ENCODE assay signal across 1 cellular context in genomic region chr19:3708207-3708931, GRCh38.
TF ChIP-seq lines count a peak whose summit lies in the region.

TSS of gene TJP3 (plus strand) at chr19:3708384. CDS start at chr19:3728433, 20,049 bp downstream.

TF ChIP-seq in HepG2, 621 proteins besides CTCF, POLR2A, EP300 and RAD21 (continued from another document and continues in another):
- TF ChIP-seq KDM5A (IDR thresholded peaks at IDR 0.05; ENCODE audit: borderline replicate concordance, low read length), result no peak
- TF ChIP-seq CBX5 (CRISPR knock-in tag; IDR thresholded peaks at IDR 0.05; ENCODE audit: borderline replicate concordance), result 0 out of 2 replicates have a peak, but pooled peaks have one; percentile 52
- TF ChIP-seq ZNF367 (CRISPR knock-in tag; IDR thresholded peaks at IDR 0.05; ENCODE audit: borderline replicate concordance), result no peak
- no peak for TF ChIP-seq MED8 (CRISPR knock-in tag; IDR thresholded peaks at IDR 0.05; ENCODE audit: insufficient replicate concordance)
- TF ChIP-seq U2AF1 (optimal IDR thresholded peaks at IDR 0.05; ENCODE audit: low read depth, low read length), result peak; percentile 35
- TF ChIP-seq ZBTB33 (CRISPR knock-in tag; IDR thresholded peaks at IDR 0.05), result no peak
- no peak for TF ChIP-seq ZNF446 (CRISPR knock-in tag; IDR thresholded peaks at IDR 0.05)
- peak; percentile 89 for TF ChIP-seq BHLHE40 (IDR thresholded peaks at IDR 0.05; ENCODE audit: low read length)
- no peak for TF ChIP-seq TFDP2 (CRISPR knock-in tag; IDR thresholded peaks at IDR 0.05)
- TF ChIP-seq DRAP1 (CRISPR knock-in tag; IDR thresholded peaks at IDR 0.05), result no peak; the same call in 1 of the 2 replicates
- TF ChIP-seq NR2F2 (IDR thresholded peaks at IDR 0.05; ENCODE audit: borderline replicate concordance, low read depth), result peak; percentile 40; the same call in 1 of the 2 replicates
- TF ChIP-seq FUBP1 (CRISPR knock-in tag; IDR thresholded peaks at IDR 0.05; ENCODE audit: borderline replicate concordance), result no peak
- TF ChIP-seq CREM (IDR thresholded peaks at IDR 0.05), result no peak
- no peak for TF ChIP-seq CREM (CRISPR knock-in tag; IDR thresholded peaks at IDR 0.05)
- peak; percentile 18; the same call in 1 of the 2 replicates for TF ChIP-seq NCOR1 (IDR thresholded peaks at IDR 0.05; ENCODE audit: borderline replicate concordance, low read length)
- no peak; the same call in 1 of the 2 replicates for TF ChIP-seq IKZF5 (CRISPR knock-in tag; IDR thresholded peaks at IDR 0.05)
- peak; percentile 19 for TF ChIP-seq YY1 (IDR thresholded peaks at IDR 0.05; ENCODE audit: insufficient read depth, insufficient replicate concordance, low read depth, low read length)
- 0 out of 2 replicates have a peak, but pooled peaks have one; percentile 24 for TF ChIP-seq ZBTB34 (CRISPR knock-in tag; IDR thresholded peaks at IDR 0.05)
- no peak for TF ChIP-seq ZNF10 (CRISPR knock-in tag; IDR thresholded peaks at IDR 0.05; ENCODE audit: borderline replicate concordance, low read depth)
- TF ChIP-seq CEBPB (IDR thresholded peaks at IDR 0.05; ENCODE audit: borderline replicate concordance, low read depth, low read length), result peak; percentile 91
- no peak for TF ChIP-seq FOXA1 (IDR thresholded peaks at IDR 0.05)
- peak; percentile 43; the same call in 1 of the 2 replicates for TF ChIP-seq FOXA1 (CRISPR knock-in tag; IDR thresholded peaks at IDR 0.05)
- TF ChIP-seq ZNF878 (CRISPR knock-in tag; IDR thresholded peaks at IDR 0.05), result no peak
- TF ChIP-seq MBNL3 (CRISPR knock-in tag; conservative IDR thresholded peaks at IDR 0.05), result no peak
- no peak for TF ChIP-seq ZNF883 (CRISPR knock-in tag; IDR thresholded peaks at IDR 0.05; ENCODE audit: not compliant biosample characterization)
- TF ChIP-seq ADNP (CRISPR knock-in tag; IDR thresholded peaks at IDR 0.05), result no peak
- TF ChIP-seq ZNF235 (CRISPR knock-in tag; IDR thresholded peaks at IDR 0.05; ENCODE audit: borderline replicate concordance), result no peak
- TF ChIP-seq ZNF687 (CRISPR knock-in tag; IDR thresholded peaks at IDR 0.05), result peak; percentile 71
- no peak for TF ChIP-seq NR2F1 (CRISPR knock-in tag; IDR thresholded peaks at IDR 0.05)
- no peak for TF ChIP-seq ZSCAN12 (CRISPR knock-in tag; IDR thresholded peaks at IDR 0.05)
- TF ChIP-seq THAP9 (CRISPR knock-in tag; IDR thresholded peaks at IDR 0.05; ENCODE audit: borderline replicate concordance), result 0 out of 2 replicates have a peak, but pooled peaks have one; percentile 39
- no peak for TF ChIP-seq TBP (CRISPR knock-in tag; IDR thresholded peaks at IDR 0.05)
- TF ChIP-seq ZNF124 (CRISPR knock-in tag; IDR thresholded peaks at IDR 0.05), result no peak
- no peak for TF ChIP-seq RAD51 (IDR thresholded peaks at IDR 0.05; ENCODE audit: borderline replicate concordance)
- TF ChIP-seq KDM6A (CRISPR knock-in tag; IDR thresholded peaks at IDR 0.05; ENCODE audit: low read depth), result no peak
- no peak for TF ChIP-seq ZBTB1 (CRISPR knock-in tag; IDR thresholded peaks at IDR 0.05; ENCODE audit: borderline replicate concordance)
